In genomic region chr16:27551046-27551445, GRCh38 we compare ENCODE assay signal across 1 cellular context.
TF ChIP-seq lines count a peak whose summit lies in the region.

No MANE protein-coding gene starts in this region.

TF ChIP-seq in H1, 55 proteins besides CTCF, POLR2A, EP300 and RAD21:
- no peak for TF ChIP-seq RBBP5 (IDR thresholded peaks at IDR 0.05; ENCODE audit: borderline replicate concordance, low read depth, low read length)
- TF ChIP-seq NRF1 (IDR thresholded peaks at IDR 0.05; ENCODE audit: low read depth, low read length): no peak
- no peak for TF ChIP-seq POU5F1 (IDR thresholded peaks at IDR 0.05; ENCODE audit: low read depth, low read length)
- no peak for TF ChIP-seq CREB1 (IDR thresholded peaks at IDR 0.05)
- TF ChIP-seq TAF7 (optimal IDR thresholded peaks at IDR 0.05; ENCODE audit: borderline replicate concordance, low read depth, low read length): no peak
- TF ChIP-seq SIRT6 (IDR thresholded peaks at IDR 0.05; ENCODE audit: low read length): no peak
- TF ChIP-seq SP2 (IDR thresholded peaks at IDR 0.05; ENCODE audit: low read length): no peak
- no peak for TF ChIP-seq YY1 (IDR thresholded peaks at IDR 0.05; ENCODE audit: low read depth, low read length)
- TF ChIP-seq GTF2F1 (IDR thresholded peaks at IDR 0.05; ENCODE audit: borderline replicate concordance, low read depth, low read length): no peak
- TF ChIP-seq HDAC6 (IDR thresholded peaks at IDR 0.05; ENCODE audit: low read depth, low read length): no peak
- no peak for TF ChIP-seq CEBPB (IDR thresholded peaks at IDR 0.05; ENCODE audit: low read depth, low read length)
- no peak for TF ChIP-seq RFX5 (IDR thresholded peaks at IDR 0.05; ENCODE audit: borderline replicate concordance, low read depth, low read length)
- TF ChIP-seq CBX8 (IDR thresholded peaks at IDR 0.05; ENCODE audit: borderline replicate concordance, low read depth, low read length): no peak
- no peak for TF ChIP-seq ATF2 (IDR thresholded peaks at IDR 0.05; ENCODE audit: low read length)
- TF ChIP-seq CHD1 (IDR thresholded peaks at IDR 0.05; ENCODE audit: low read depth, low read length): no peak
